Comparison of ENCODE assay signal across 8 cellular contexts in the genomic region with DNA sequence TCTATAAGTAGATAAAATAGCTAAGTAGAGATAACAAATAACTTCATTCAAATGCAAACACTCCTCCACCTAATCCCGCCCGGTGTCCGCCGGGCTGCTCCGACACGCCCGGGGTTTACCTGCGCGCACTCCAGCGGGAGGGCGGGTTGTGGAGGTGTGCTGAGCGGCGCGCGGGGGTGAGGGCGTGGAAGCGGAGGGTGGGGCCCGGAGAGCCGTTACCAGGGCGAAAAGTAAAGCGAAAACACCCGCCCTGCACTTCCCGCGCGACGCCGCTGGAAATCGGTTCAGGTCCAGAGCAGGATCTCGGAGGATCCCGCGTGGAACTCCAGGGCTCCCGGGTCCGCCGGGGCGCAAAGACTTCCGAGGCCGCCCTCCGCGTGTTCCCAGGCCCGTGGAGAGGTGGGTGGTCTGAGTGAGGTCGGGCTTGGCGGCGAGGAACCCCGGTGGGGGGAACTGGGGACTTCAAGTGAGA. TPM values are rescaled to one million over a fixed set of nuclear protein-coding genes. Genes with fewer than 3 reads are reported as not detected.
DNase-seq lines count a peak whose midpoint lies in the region; ATAC-seq and TF ChIP-seq lines count a peak whose summit lies in the region.

No MANE protein-coding gene starts in this region.

- peaks cover 67% of the 10 kb centered on the region for H3K27me3 Mint-ChIP-seq in CD8-positive, alpha-beta T cell (ENCODE audit: low read depth)
- peaks cover 58% of the 10 kb centered on the region for H3K27me3 Mint-ChIP-seq in activated T-cell treated with anti-CD3 and anti-CD28 coated beads, Interleukin-2, amount 50 U/mL, for 4 hours (ENCODE audit: low read depth)

- H3K27ac ChIP-seq in CD8-positive, alpha-beta T cell (ENCODE audit: low read depth, low read length): no peak overlapping the region
- no peak overlapping the region for H3K27ac ChIP-seq in ovary

- no peaks in the 10 kb centered on the region for H3K9me3 Mint-ChIP-seq in CD8-positive, alpha-beta T cell
- no peaks in the 10 kb centered on the region for H3K9me3 Mint-ChIP-seq in activated T-cell treated with anti-CD3 and anti-CD28 coated beads, Interleukin-2, amount 50 U/mL, for 4 hours

- H3K36me3 ChIP-seq in CD8-positive, alpha-beta T cell (ENCODE audit: insufficient read depth, low read length): no peaks in the 10 kb centered on the region
- H3K36me3 ChIP-seq in ovary (no peaks in the 10 kb centered on the region), MG63 (no peaks in the 10 kb centered on the region)

- peak; percentile 43 for ATAC-seq in CD8-positive, alpha-beta T cell
- no peak for ATAC-seq in activated T-cell treated with anti-CD3 and anti-CD28 coated beads, Interleukin-2, amount 50 U/mL, for 4 hours

- H3K4me1 ChIP-seq in CD8-positive, alpha-beta T cell (ENCODE audit: insufficient read depth, low read length): peaks cover 25% of the 10 kb centered on the region
- H3K4me1 ChIP-seq in ovary (ENCODE audit: insufficient read depth): peaks cover 10% of the 10 kb centered on the region

- no peak overlapping the region for H3K27ac Mint-ChIP-seq in CD8-positive, alpha-beta T cell

- no peaks in the 10 kb centered on the region for H3K9me3 ChIP-seq in CD8-positive, alpha-beta T cell (ENCODE audit: low read length)
- H3K9me3 ChIP-seq in ovary (no peaks in the 10 kb centered on the region), MG63 (no peaks in the 10 kb centered on the region)

- peaks cover 56% of the 10 kb centered on the region for H3K27me3 ChIP-seq in CD8-positive, alpha-beta T cell (ENCODE audit: insufficient read depth, low read length)
- H3K27me3 ChIP-seq in ovary (no peaks in the 10 kb centered on the region), MG63 (peaks cover 64% of the 10 kb centered on the region)

- TF ChIP-seq POLR2A in ovary (IDR thresholded peaks at IDR 0.05): no peak

- TF ChIP-seq EP300 in ovary (IDR thresholded peaks at IDR 0.05): no peak

- 1 to 3% (median 3%) methylated on average over 44 of the region's 44 CpGs for WGBS in ovary, 3 donors

- intact Hi-C loops in CD8-positive, alpha-beta T cell (cut with DNase I, micrococcal nuclease): loop anchor here (2.0 to 10.0 kb wide), 3 partner anchors 40 to 572 kb away; a partner anchor contains a TSS
- intact Hi-C loops in ovary (cut with DNase I): loop anchor here in 2 of 4 donors (5.0 to 10.0 kb wide), 3 partner anchors 44 to 322 kb away; a partner anchor contains a TSS

- CTCF ChIA-PET in CD8-positive, alpha-beta T cell (lab: Charles Lee): no interaction called here

- peak overlapping the region; percentile 94 for H3K4me3 Mint-ChIP-seq in CD8-positive, alpha-beta T cell
- peak overlapping the region; percentile 92 for H3K4me3 Mint-ChIP-seq in activated T-cell treated with anti-CD3 and anti-CD28 coated beads, Interleukin-2, amount 50 U/mL, for 4 hours

- peaks cover 5% of the 10 kb centered on the region for H3K36me3 Mint-ChIP-seq in CD8-positive, alpha-beta T cell
- H3K36me3 Mint-ChIP-seq in activated T-cell treated with anti-CD3 and anti-CD28 coated beads, Interleukin-2, amount 50 U/mL, for 4 hours (ENCODE audit: insufficient read depth): peaks cover 3% of the 10 kb centered on the region

- H3K4me1 Mint-ChIP-seq in CD8-positive, alpha-beta T cell (ENCODE audit: low read depth): peaks cover 22% of the 10 kb centered on the region
- H3K4me1 Mint-ChIP-seq in activated T-cell treated with anti-CD3 and anti-CD28 coated beads, Interleukin-2, amount 50 U/mL, for 4 hours (ENCODE audit: low read depth): peaks cover 41% of the 10 kb centered on the region

- TF ChIP-seq CTCF in CD8-positive, alpha-beta T cell (IDR thresholded peaks at IDR 0.05): no peak
- no peak for TF ChIP-seq CTCF in LNCaP clone FGC (IDR thresholded peaks at IDR 0.05; ENCODE audit: control insufficient read depth, extremely low read depth, insufficient read depth)
- TF ChIP-seq CTCF in fibroblast of villous mesenchyme (IDR thresholded peaks at IDR 0.05; ENCODE audit: insufficient read depth, low read depth, low read length): no peak
- TF ChIP-seq CTCF in ovary (IDR thresholded peaks at IDR 0.05): no peak

- DNase-seq in CD8-positive, alpha-beta T cell: peak in 6 of 7 experiments; percentile 28 to 63 (median 55)
- DNase-seq in LNCaP clone FGC (ENCODE audit: low read depth) (no peak), fibroblast of villous mesenchyme (ENCODE audit: low read depth) (no peak), ovary (peak in 4 of 5 donors; percentile 41 to 64 (median 57)), MG63 (no peak), GM19240 (ENCODE audit: insufficient read length, low spot score) (no peak), NCI-H1930 (lab: John Stamatoyannopoulos, UW) (no peak)
- DNase-seq in activated T-cell treated with anti-CD3 and anti-CD28 coated beads, Interleukin-2, amount 50 U/mL, for 4 hours: peak; percentile 49

- peak overlapping the region; percentile 75 for H3K4me3 ChIP-seq in CD8-positive, alpha-beta T cell (ENCODE audit: low read depth, low read length)
- peak overlapping the region; percentile 71 for H3K4me3 ChIP-seq in LNCaP clone FGC (ENCODE audit: low read depth, low read length)
- peak overlapping the region; percentile 89 for H3K4me3 ChIP-seq in fibroblast of villous mesenchyme (ENCODE audit: low read depth, low read length)
- peak overlapping the region; percentile 58 for H3K4me3 ChIP-seq in ovary
- H3K4me3 ChIP-seq in MG63: no peak overlapping the region

- POLR2A ChIA-PET in CD8-positive, alpha-beta T cell (lab: Charles Lee): interaction anchor here (2.1 kb wide), 1 partner anchor 10 kb away, joined by 6 read pairs; no protein-coding TSS in a partner anchor

RNA-seq across cellular contexts. Expression of a gene that starts 1.8 kb away (rescaled TPM):
- 10 to 100 TPM in 1 of 2 experiments, 1 to 10 TPM in 1; 8.9 to 10.4 TPM for total RNA-seq in CD8-positive, alpha-beta T cell
- 10 to 100 TPM; 14.8 to 27.2 (median 16.8) TPM for total RNA-seq in activated T-cell treated with anti-CD3 and anti-CD28 coated beads, Interleukin-2, amount 50 U/mL, for 4 hours
- 12.9 and 20.3 TPM in 2 replicates for total RNA-seq in fibroblast of villous mesenchyme
- 100 to 1,000 TPM in 1 of 7 donors, 10 to 100 TPM in 3, 1 to 10 TPM in 3; 2.9 to 132 (median 19.4) TPM for total RNA-seq in ovary
- 10 to 100 TPM in 1 of 2 donors, 1 to 10 TPM in 1; 5.1 to 29.2 TPM for polyA plus RNA-seq in ovary
- total RNA-seq in MG63 (2014; rRNA removed; shearing (Covaris generic); ENCODE audit: low replicate concordance): 0.99 and 7.4 TPM in 2 replicates

Comparison
In these comparisons a context has a peak if more than half of its experiments do, and no peak if none do; other contexts are left out.
1. DNase-seq: peak in CD8-positive, alpha-beta T cell (6 of 7), activated T-cell treated with anti-CD3 and anti-CD28 coated beads, Interleukin-2, amount 50 U/mL, for 4 hours (single experiment) and ovary (4 of 5); none in LNCaP clone FGC (single experiment), fibroblast of villous mesenchyme (single experiment), MG63 (single experiment), GM19240 (single experiment) and NCI-H1930 (0 of 2).